25 cellular contexts compared by ENCODE assay signal in the genomic region with DNA sequence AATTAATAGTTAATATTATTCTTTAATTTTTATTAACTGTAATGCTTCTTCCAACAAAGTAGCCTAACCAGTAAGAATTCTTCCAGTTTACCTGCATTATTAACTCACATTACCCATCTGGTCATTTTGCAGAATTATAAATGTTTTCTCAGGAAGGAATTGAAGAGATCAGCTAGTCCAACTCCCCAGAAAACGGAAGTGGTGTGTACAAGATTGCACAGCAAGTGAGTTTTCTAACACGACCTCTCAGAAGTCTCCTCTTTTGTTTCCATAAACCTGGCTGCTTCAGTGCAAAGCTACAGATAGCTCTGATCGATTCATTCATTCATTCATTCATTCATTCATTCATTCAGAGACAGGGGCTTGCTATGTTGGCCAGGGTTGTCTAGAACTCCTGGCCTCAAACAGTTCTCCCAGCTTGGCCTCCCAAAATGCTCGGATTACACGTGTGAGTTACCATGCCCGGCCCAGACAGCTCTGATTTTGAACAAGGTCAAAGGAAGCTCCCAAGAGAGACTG.
"Had no signal": no experiment of that assay in that cellular context is flagged by ENCODE, and none has a peak within 500 bp of the region (broad histone marks: within the 10 kb centered on the region; RNA-seq: fewer than 3 reads in every experiment).

No MANE protein-coding gene starts in this region.

- H3K4me1 ChIP-seq: SJSA1 had no signal

- H3K27me3 ChIP-seq: brain microvascular endothelial cell, cardiac muscle cell, SJSA1 had no signal

- DNase-seq: activated B cell treated with CpG ODN at 0.5 μM for 24 hours; activated CD4-positive, alpha-beta T cell treated with anti-CD3 and anti-CD28 coated beads for 1 hour; activated CD4-positive, alpha-beta T cell treated with anti-CD3 and anti-CD28 coated beads, Interleukin-2, amount 10 ng/mL, durations not matched to agents 24 days and 14 days; activated CD4-positive, alpha-beta T cell treated with anti-CD3 and anti-CD28 coated beads, Interleukin-2, amount 50 U/mL, for 48 hours; activated CD8-positive, alpha-beta memory T cell treated with anti-CD3 and anti-CD28 coated beads, Interleukin-2, amount 10 ng/mL, durations not matched to agents 7 days and 5 days; activated effector memory CD4-positive, alpha-beta T cell treated with anti-CD3 and anti-CD28 coated beads, Interleukin-2, amount 50 U/mL, for 16 hours; activated naive CD4-positive, alpha-beta T cell treated with anti-CD3 and anti-CD28 coated beads for 36 hours; activated T-cell treated with anti-CD3 and anti-CD28 coated beads, Interleukin-2, amount 50 U/mL, for 4 hours; amygdala; brain microvascular endothelial cell; Karpas-422; NCI-H1048; NCI-H2029; NCI-H2107; NCI-H2171 treated with DMSO at 0.1 percent for 48 hours; NCI-H226; NCI-H82; PC-3; SHP77; T1000 had no signal

- H3K4me3 ChIP-seq: cardiac muscle cell, SJSA1 had no signal

- H3K36me3 ChIP-seq: brain microvascular endothelial cell, cardiac muscle cell, SJSA1 had no signal

- ATAC-seq: activated CD8-positive, alpha-beta memory T cell treated with anti-CD3 and anti-CD28 coated beads, Interleukin-2, amount 10 ng/mL, durations not matched to agents 7 days and 5 days; activated T-cell treated with anti-CD3 and anti-CD28 coated beads, Interleukin-2, amount 50 U/mL, for 4 hours; PC-3 had no signal

- FAIRE-seq: astrocyte, RCC 7860, TTC549 had no signal

- H3K9me3 ChIP-seq: SJSA1 had no signal

- H3K27ac ChIP-seq: brain microvascular endothelial cell, cardiac muscle cell, SJSA1 had no signal
